In genomic region chr15:60004019-60004845, GRCh38 we compare ENCODE assay signal across 1 cellular context.
TF ChIP-seq lines count a peak whose summit lies in the region.

FOXB1 (plus strand) TSS chr15:60004311; CDS start chr15:60004964, 653 bp downstream.

TF ChIP-seq in A549, 52 proteins besides CTCF, POLR2A, EP300 and RAD21 (continued from another document):
- TF ChIP-seq SMC3 (IDR thresholded peaks at IDR 0.05) (no peak), JUNB (IDR thresholded peaks at IDR 0.05) (no peak), NFE2L2 (conservative IDR thresholded peaks at IDR 0.05; ENCODE audit: low read length) (no peak), SREBF2 (IDR thresholded peaks at IDR 0.05) (no peak), RCOR1 (IDR thresholded peaks at IDR 0.05; ENCODE audit: low read depth, low read length) (no peak), GATA3 (IDR thresholded peaks at IDR 0.05; ENCODE audit: borderline replicate concordance) (no peak), ZNF302 (CRISPR knock-in tag; IDR thresholded peaks at IDR 0.05) (no peak), RNF2 (IDR thresholded peaks at IDR 0.05; ENCODE audit: borderline replicate concordance, low read depth) (no peak), HOXA7 (CRISPR knock-in tag; IDR thresholded peaks at IDR 0.05) (no peak), ELK1 (IDR thresholded peaks at IDR 0.05; ENCODE audit: low read depth, low read length) (no peak), MAFK (IDR thresholded peaks at IDR 0.05; ENCODE audit: partially characterized antibody) (no peak), NPAS2 (CRISPR knock-in tag; IDR thresholded peaks at IDR 0.05; ENCODE audit: borderline replicate concordance) (no peak)
- TF ChIP-seq, protein P1, sequence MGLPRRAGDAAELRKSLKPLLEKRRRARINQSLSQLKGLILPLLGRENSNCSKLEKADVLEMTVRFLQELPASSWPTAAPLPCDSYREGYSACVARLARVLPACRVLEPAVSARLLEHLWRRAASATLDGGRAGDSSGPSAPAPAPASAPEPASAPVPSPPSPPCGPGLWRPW (IDR thresholded peaks at IDR 0.05): no peak
- TF ChIP-seq, protein P2, sequence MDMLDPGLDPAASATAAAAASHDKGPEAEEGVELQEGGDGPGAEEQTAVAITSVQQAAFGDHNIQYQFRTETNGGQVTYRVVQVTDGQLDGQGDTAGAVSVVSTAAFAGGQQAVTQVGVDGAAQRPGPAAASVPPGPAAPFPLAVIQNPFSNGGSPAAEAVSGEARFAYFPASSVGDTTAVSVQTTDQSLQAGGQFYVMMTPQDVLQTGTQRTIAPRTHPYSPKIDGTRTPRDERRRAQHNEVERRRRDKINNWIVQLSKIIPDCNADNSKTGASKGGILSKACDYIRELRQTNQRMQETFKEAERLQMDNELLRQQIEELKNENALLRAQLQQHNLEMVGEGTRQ (IDR thresholded peaks at IDR 0.05): no peak
